9 cellular contexts compared by ENCODE assay signal in genomic region chr11:122440783-122441701, GRCh38.
DNase-seq lines count a peak whose midpoint lies in the region; ATAC-seq, FAIRE-seq and TF ChIP-seq lines count a peak whose summit lies in the region.
"Had no signal": no experiment of that assay in that cellular context is flagged by ENCODE, and none has a peak within 500 bp of the region (broad histone marks: within the 10 kb centered on the region; RNA-seq: fewer than 3 reads in every experiment).

No MANE protein-coding gene starts in this region.

- no peak overlapping the region for H3K14ac ChIP-seq in IMR-90 (replicated peaks; ENCODE audit: low read depth, low read length)

- no peak overlapping the region for H2AK5ac ChIP-seq in IMR-90 (ENCODE audit: low read depth, low read length)

- H3K27me3 ChIP-seq in IMR-90 (ENCODE audit: control insufficient read depth, insufficient read depth, low read length) (peaks cover 12% of the 10 kb centered on the region; the same call in 1 of the 2 replicates), brain microvascular endothelial cell (replicated peaks) (peaks cover 17% of the 10 kb centered on the region), small intestine (ENCODE audit: control insufficient read depth in 2 of 2, insufficient read depth in 2 of 2, low read length in 2 of 2) (no peaks in the 10 kb centered on the region)
- H3K27me3 ChIP-seq in CD4-positive, alpha-beta memory T cell (ENCODE audit: insufficient read depth, low read length), result no peaks in the 10 kb centered on the region

- H3K27ac Mint-ChIP-seq in CD4-positive, alpha-beta memory T cell, result no peak overlapping the region
- H3K27ac Mint-ChIP-seq in natural killer cell treated with Interleukin-12 subunit alpha and Interleukin-12 subunit beta and Interleukin-15 and Interleukin-18, amount 100 ng/mL, for 72 hours, result no peak overlapping the region

- ATAC-seq in IMR-90 (ENCODE audit: low read depth), result peak; percentile 58
- no peak for ATAC-seq in natural killer cell treated with Interleukin-12 subunit alpha and Interleukin-12 subunit beta and Interleukin-15 and Interleukin-18, amount 100 ng/mL, for 72 hours

- H3K4me3 ChIP-seq in IMR-90 (ENCODE audit: insufficient read depth, low read depth, low read length) (peak overlapping the region; percentile 36; the same call in 1 of the 2 replicates), brain microvascular endothelial cell (ENCODE audit: low read depth, low read length) (peak overlapping the region; percentile 47), small intestine (ENCODE audit: low read depth in 1 of 2, low read length in 2 of 2) (no peak overlapping the region)
- no peak overlapping the region for H3K4me3 ChIP-seq in CD4-positive, alpha-beta memory T cell (ENCODE audit: low read length in 2 of 2)

- peak overlapping the region; percentile 66 for H2AFZ ChIP-seq in IMR-90 (replicated peaks; ENCODE audit: low read length, poor library complexity)

- H3K9me1 ChIP-seq in IMR-90 (ENCODE audit: insufficient read depth, low read length), result peaks cover 4% of the 10 kb centered on the region; the same call in 1 of the 2 replicates

- peaks cover 2 to 8% (median 5%) of the 10 kb centered on the region in 4 donors for H3K4me1 Mint-ChIP-seq in CD4-positive, alpha-beta memory T cell
- no peaks in the 10 kb centered on the region for H3K4me1 Mint-ChIP-seq in natural killer cell treated with Interleukin-12 subunit alpha and Interleukin-12 subunit beta and Interleukin-15 and Interleukin-18, amount 100 ng/mL, for 72 hours (ENCODE audit: low read depth in 2 of 2)

- peak overlapping the region; percentile 15; the same call in 1 of the 2 replicates for H2BK20ac ChIP-seq in IMR-90 (ENCODE audit: low read depth, low read length)

- H2BK120ac ChIP-seq in IMR-90 (ENCODE audit: low read depth, low read length), result peak overlapping the region; percentile 33; the same call in 1 of the 2 replicates

- intact Hi-C loops in IMR-90 (cut with micrococcal nuclease), result loop anchor here (2.0 kb wide), 1 partner anchor 226 kb away; no protein-coding TSS in a partner anchor
- intact Hi-C loops in CD4-positive, alpha-beta memory T cell (cut with micrococcal nuclease), result no loop called here

- no peak overlapping the region; the same call in 1 of the 2 replicates for H4K5ac ChIP-seq in IMR-90 (ENCODE audit: low read depth, low read length)

- no peaks in the 10 kb centered on the region for H3K36me3 ChIP-seq in IMR-90 (ENCODE audit: control insufficient read depth, insufficient read depth, low read length)
- H3K36me3 ChIP-seq in brain microvascular endothelial cell (replicated peaks), result no peaks in the 10 kb centered on the region
- H3K36me3 ChIP-seq in small intestine (ENCODE audit: control insufficient read depth in 2 of 2, insufficient read depth in 2 of 2, low read length in 2 of 2), result no peaks in the 10 kb centered on the region
- H3K36me3 ChIP-seq in CD4-positive, alpha-beta memory T cell (ENCODE audit: insufficient read depth, low read length), result no peaks in the 10 kb centered on the region

- no peak for DNase-seq in IMR-90
- DNase-seq in brain microvascular endothelial cell, result peak; percentile 14
- DNase-seq in inferior parietal cortex (ENCODE audit: extremely low spot score), result peak; percentile 48
- peak; percentile 0 for DNase-seq in small intestine
- no peak for DNase-seq in KBM-7
- no peak for DNase-seq in CD4-positive, alpha-beta memory T cell
- DNase-seq in dedifferentiated amniotic fluid mesenchymal stem cell (ENCODE audit: extremely low spot score), result no peak
- no peak for DNase-seq in natural killer cell treated with Interleukin-12 subunit alpha and Interleukin-12 subunit beta and Interleukin-15 and Interleukin-18, amount 100 ng/mL, for 72 hours (ENCODE audit: low spot score)
- DNase-seq: T-helper 9 cell had no signal

- H4K20me1 ChIP-seq in IMR-90 (ENCODE audit: insufficient read depth, low read length), result no peaks in the 10 kb centered on the region

- H3K9ac ChIP-seq in IMR-90 (ENCODE audit: low read depth, low read length), result peak overlapping the region; percentile 24

- CTCF ChIA-PET in IMR-90 (lab: Yijun Ruan, JAX), result interaction anchor here (0.6 to 1.2 kb wide), 2 partner anchors 20 to 28 kb away, joined by 3 to 4 read pairs; no protein-coding TSS in a partner anchor
- CTCF ChIA-PET in CD4-positive, alpha-beta memory T cell (lab: Charles Lee; ENCODE audit: partially characterized antibody), result no interaction called here

- H3K36me3 Mint-ChIP-seq in CD4-positive, alpha-beta memory T cell, result no peaks in the 10 kb centered on the region
- H3K36me3 Mint-ChIP-seq in natural killer cell treated with Interleukin-12 subunit alpha and Interleukin-12 subunit beta and Interleukin-15 and Interleukin-18, amount 100 ng/mL, for 72 hours, result no peaks in the 10 kb centered on the region

- FAIRE-seq in small intestine (lab: Jason Lieb, UNC), result no peak

- no CpG with 5 or more reads among the region's 28 CpGs for WGBS in IMR-90 (ENCODE audit: extremely low coverage in 2 of 2, insufficient read length in 1 of 2), 2 experiments
- 4 to 7% (median 5%) methylated on average over 28 of the region's 28 CpGs for WGBS in small intestine, 3 donors

- H3K18ac ChIP-seq in IMR-90 (ENCODE audit: low read depth, low read length), result peak overlapping the region; percentile 48; the same call in 1 of the 2 replicates

- in situ Hi-C loops in IMR-90 (cut with MboI; ENCODE audit: low sequenced_read_pairs) (no loop called here), brain microvascular endothelial cell (cut with HindIII; ENCODE audit: low pct_ligation_motif_present, low sequenced_read_pairs) (no loop called here), KBM-7 (cut with MboI; ENCODE audit: low pct_unique_long_range_greater_than_20kb, low sequenced_read_pairs) (no loop called here)

- BruUV-seq in IMR-90 (replicated peaks; lab: Mats Ljungman, UMichigan), result no TSS peak

- H4K8ac ChIP-seq in IMR-90 (ENCODE audit: low read depth in 2 of 2, low read length in 2 of 2), result peak overlapping the region; percentile 12 to 49; a peak in 3 of 4 replicates

- H3K27ac ChIP-seq in IMR-90 (ENCODE audit: insufficient read depth, low read length), result peak overlapping the region; percentile 83; the same call in 1 of the 2 replicates
- no peak overlapping the region for H3K27ac ChIP-seq in brain microvascular endothelial cell
- no peak overlapping the region for H3K27ac ChIP-seq in small intestine (ENCODE audit: low read depth in 1 of 2, low read length in 1 of 2)
- no peak overlapping the region for H3K27ac ChIP-seq in CD4-positive, alpha-beta memory T cell (ENCODE audit: low read depth, low read length)

- H2BK5ac ChIP-seq in IMR-90 (ENCODE audit: low read depth, low read length, poor library complexity, severe bottlenecking), result no peak overlapping the region

- H3K4me3 Mint-ChIP-seq in CD4-positive, alpha-beta memory T cell, result peak overlapping the region in 1 of 8 donors; percentile 4
- H3K4me3 Mint-ChIP-seq in natural killer cell treated with Interleukin-12 subunit alpha and Interleukin-12 subunit beta and Interleukin-15 and Interleukin-18, amount 100 ng/mL, for 72 hours, result no peak overlapping the region

- H2AK9ac ChIP-seq in IMR-90 (replicated peaks; ENCODE audit: low read depth, low read length, poor library complexity), result no peak overlapping the region

- peaks cover 0 to 2% (median 0%) of the 10 kb centered on the region in 8 donors for H3K9me3 Mint-ChIP-seq in CD4-positive, alpha-beta memory T cell
- H3K9me3 Mint-ChIP-seq in natural killer cell treated with Interleukin-12 subunit alpha and Interleukin-12 subunit beta and Interleukin-15 and Interleukin-18, amount 100 ng/mL, for 72 hours, result no peaks in the 10 kb centered on the region

- dilution Hi-C loops in IMR-90 (cut with HindIII; ENCODE audit: low sequenced_read_pairs, unreplicated experiment), result no loop called here

- peaks cover 13 to 19% of the 10 kb centered on the region in 2 donors for H3K27me3 Mint-ChIP-seq in CD4-positive, alpha-beta memory T cell
- peaks cover 15 to 16% of the 10 kb centered on the region in 2 donors for H3K27me3 Mint-ChIP-seq in natural killer cell treated with Interleukin-12 subunit alpha and Interleukin-12 subunit beta and Interleukin-15 and Interleukin-18, amount 100 ng/mL, for 72 hours

- no peak for TF ChIP-seq RAD21 in IMR-90 (IDR thresholded peaks at IDR 0.05; ENCODE audit: low read length)

- H3K4me2 ChIP-seq in IMR-90 (ENCODE audit: low read depth, low read length), result peak overlapping the region; percentile 81

- H3K56ac ChIP-seq in IMR-90 (ENCODE audit: extremely low read depth, insufficient read depth, low read length), result 0 out of 2 replicates have a peak overlapping the region, but pooled peaks have one; percentile 25

- H4K91ac ChIP-seq in IMR-90 (ENCODE audit: insufficient read depth, low read depth, low read length), result peak overlapping the region; percentile 61

- H2BK15ac ChIP-seq in IMR-90 (ENCODE audit: low read depth, low read length), result no peak overlapping the region

- H3K4me1 ChIP-seq in IMR-90 (ENCODE audit: control insufficient read depth, insufficient read depth, low read length) (peaks cover 5% of the 10 kb centered on the region; the same call in 1 of the 2 replicates), small intestine (ENCODE audit: control insufficient read depth in 2 of 2, insufficient read depth in 1 of 2, low read depth in 1 of 2, low read length in 1 of 2) (peaks cover 0 to 3% of the 10 kb centered on the region in 2 donors)
- no peaks in the 10 kb centered on the region for H3K4me1 ChIP-seq in CD4-positive, alpha-beta memory T cell (ENCODE audit: insufficient read depth, low read length)

- H3K9me3 ChIP-seq in IMR-90 (ENCODE audit: control insufficient read depth, insufficient read depth, low read length) (no peaks in the 10 kb centered on the region), small intestine (ENCODE audit: control insufficient read depth, low read depth) (no peaks in the 10 kb centered on the region)
- no peaks in the 10 kb centered on the region for H3K9me3 ChIP-seq in CD4-positive, alpha-beta memory T cell (ENCODE audit: control insufficient read depth in 1 of 2, low read length in 2 of 2)

- TF ChIP-seq POLR2A in IMR-90 (IDR thresholded peaks at IDR 0.05; ENCODE audit: low read depth, low read length), result no peak

- no peak overlapping the region for H3K23ac ChIP-seq in IMR-90 (ENCODE audit: low read depth, low read length)

- POLR2A ChIA-PET in IMR-90 (lab: Charles Lee; ENCODE audit: unreplicated experiment), result no interaction called here
- POLR2A ChIA-PET in CD4-positive, alpha-beta memory T cell (lab: Charles Lee; ENCODE audit: partially characterized antibody), result no interaction called here

- TF ChIP-seq CTCF in IMR-90 (conservative IDR thresholded peaks at IDR 0.05; ENCODE audit: low read depth, low read length) (no peak), brain microvascular endothelial cell (IDR thresholded peaks at IDR 0.05; ENCODE audit: low read depth, low read length, missing control alignments) (no peak)

- peak overlapping the region; percentile 48; the same call in 1 of the 2 replicates for H3K4ac ChIP-seq in IMR-90 (ENCODE audit: low read depth, low read length)

- H3K79me1 ChIP-seq in IMR-90 (ENCODE audit: low read depth in 1 of 2, low read length in 2 of 2), result no peaks in the 10 kb centered on the region

TF ChIP-seq in IMR-90, 13 proteins besides CTCF, POLR2A, EP300 and RAD21:
- TF ChIP-seq RCOR1 (IDR thresholded peaks at IDR 0.05; ENCODE audit: insufficient replicate concordance, low read length) (no peak), CEBPB (IDR thresholded peaks at IDR 0.05; ENCODE audit: low read depth, low read length) (peak; percentile 58; the same call in 1 of the 2 replicates), BHLHE40 (IDR thresholded peaks at IDR 0.05; ENCODE audit: low read depth, low read length) (peak; percentile 59; the same call in 1 of the 2 replicates)

Comparison
In these comparisons a context has a peak if more than half of its experiments do, and no peak if none do; other contexts are left out.
1. DNase-seq: peak in brain microvascular endothelial cell (single experiment), inferior parietal cortex (single experiment) and small intestine (single experiment); none in IMR-90 (single experiment), KBM-7 (single experiment), CD4-positive, alpha-beta memory T cell (0 of 5), dedifferentiated amniotic fluid mesenchymal stem cell (single experiment) and natural killer cell treated with Interleukin-12 subunit alpha and Interleukin-12 subunit beta and Interleukin-15 and Interleukin-18, amount 100 ng/mL, for 72 hours (single experiment).
2. H3K4me3 ChIP-seq: peak in IMR-90 (single experiment) and brain microvascular endothelial cell (single experiment); none in small intestine (0 of 2) and CD4-positive, alpha-beta memory T cell (0 of 2).